ENCODE assay signal across 8 cellular contexts in the genomic region with DNA sequence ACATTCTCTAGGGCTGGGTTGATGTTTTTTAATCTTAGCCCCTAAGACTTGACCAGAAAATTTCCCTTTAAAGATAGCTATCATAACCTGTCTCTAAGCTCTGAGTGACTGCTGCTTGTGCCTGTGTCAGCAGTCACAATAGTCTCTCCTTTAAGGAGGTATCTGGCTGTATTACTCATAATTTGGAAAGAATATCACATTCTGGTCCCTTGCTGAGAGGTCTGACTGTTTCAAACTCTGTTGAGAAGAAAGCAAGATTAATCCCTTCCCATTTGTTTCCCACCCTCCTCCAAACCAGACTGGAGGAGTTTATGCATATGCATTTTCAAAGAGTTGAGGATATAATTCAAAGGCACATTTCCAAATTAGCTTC.
DNase-seq lines count a peak whose midpoint lies in the region; ATAC-seq and TF ChIP-seq lines count a peak whose summit lies in the region.

No MANE protein-coding gene starts in this region.

- no peaks in the 10 kb centered on the region for H3K9me3 ChIP-seq in muscle layer of duodenum (ENCODE audit: control insufficient read depth in 1 of 2, low read length in 2 of 2)

- no peaks in the 10 kb centered on the region for H3K36me3 ChIP-seq in muscle layer of duodenum (ENCODE audit: control insufficient read depth in 1 of 2, insufficient read depth in 2 of 2, low read length in 2 of 2)

- TF ChIP-seq CTCF in AG10803 (conservative IDR thresholded peaks at IDR 0.05; ENCODE audit: low read length): no peak

- ATAC-seq in HG03280 (IDR thresholded peaks at IDR 0.05; ENCODE audit: unreplicated experiment) (peak; percentile 18), HG02840 (IDR thresholded peaks at IDR 0.05; ENCODE audit: low FRiP score, unreplicated experiment) (no peak), HG03457 (IDR thresholded peaks at IDR 0.05; ENCODE audit: unreplicated experiment) (no peak)

- peaks cover 0 to 3% of the 10 kb centered on the region in 2 donors for H3K4me1 ChIP-seq in muscle layer of duodenum (ENCODE audit: control insufficient read depth in 1 of 2, insufficient read depth in 2 of 2, low read length in 2 of 2)

- DNase-seq in AG10803 (ENCODE audit: low read depth): peak; percentile 29
- DNase-seq in cerebellar cortex (ENCODE audit: low spot score): peak; percentile 7
- no peak for DNase-seq in NCI-H524 treated with DMSO at 0.1 percent for 48 hours (lab: John Stamatoyannopoulos, UW)
- no peak for DNase-seq in SKM-1 treated with dmso at 0.1 percent for 144 hours (lab: John Stamatoyannopoulos, UW; ENCODE audit: unreplicated experiment)

- H3K27me3 ChIP-seq in muscle layer of duodenum (ENCODE audit: low read depth, low read length): no peaks in the 10 kb centered on the region

- H3K4me3 ChIP-seq in AG10803 (ENCODE audit: low read length): peak overlapping the region; percentile 82
- peak overlapping the region; percentile 78 to 87 for H3K4me3 ChIP-seq in muscle layer of duodenum (ENCODE audit: low read depth in 1 of 2, low read length in 2 of 2)

- peak overlapping the region; percentile 47 for H3K27ac ChIP-seq in muscle layer of duodenum (ENCODE audit: low read length)

Comparison
In these comparisons a context has a peak if more than half of its experiments do, and no peak if none do; other contexts are left out.
1. DNase-seq: peak in AG10803 (single experiment) and cerebellar cortex (single experiment); none in NCI-H524 treated with DMSO at 0.1 percent for 48 hours (single experiment) and SKM-1 treated with dmso at 0.1 percent for 144 hours (single experiment).